In genomic region chr12:75783093-75783877, GRCh38 we compare ENCODE assay signal across 17 cellular contexts.
A peak's percentile ranks its signal among the peaks of the same experiment; 100 is the strongest.
DNase-seq lines count a peak whose midpoint lies in the region; ATAC-seq and TF ChIP-seq lines count a peak whose summit lies in the region.
"Had no signal": no experiment of that assay in that cellular context is flagged by ENCODE, and none has a peak within 500 bp of the region (broad histone marks: within the 10 kb centered on the region; RNA-seq: fewer than 3 reads in every experiment).

No MANE protein-coding gene starts in this region.

- H3K4me1 ChIP-seq in adrenal gland (replicated peaks in 1 of 2) (peaks cover 0 to 17% of the 10 kb centered on the region in 2 donors), tibial artery (peaks cover 0 to 53% (median 34%) of the 10 kb centered on the region in 4 donors)

- WGBS in adrenal gland, 4 donors = 51 to 72% (median 59%) methylated on average over 6 to 8 of the region's 8 CpGs

- no peak for TF ChIP-seq POLR2A in adrenal gland (IDR thresholded peaks at IDR 0.05)

- H3K4me3 ChIP-seq in adrenal gland (no peak overlapping the region), tibial artery (no peak overlapping the region)
- H3K4me3 ChIP-seq: GM23338 had no signal

- peak; percentile 46 for DNase-seq in DMS53 (lab: John Stamatoyannopoulos, UW)
- no peak for DNase-seq in DMS53 treated with DMSO at 0.1 percent for 48 hours (lab: John Stamatoyannopoulos, UW; ENCODE audit: unreplicated experiment)
- DNase-seq in adrenal gland = peak; percentile 37 to 70 (median 51)
- DNase-seq in left ventricle myocardium superior = no peak
- DNase-seq in tibial artery = peak in 1 of 2 donors; percentile 74
- DNase-seq in NCI-H2196 treated with DMSO at 0.1 percent for 48 hours (lab: John Stamatoyannopoulos, UW; ENCODE audit: unreplicated experiment) = no peak
- DNase-seq in NCI-H2227 treated with DMSO at 0.1 percent for 48 hours (lab: John Stamatoyannopoulos, UW) = no peak
- DNase-seq: activated CD8-positive, alpha-beta memory T cell treated with anti-CD3 and anti-CD28 coated beads, Interleukin-2, amount 50 U/mL, for 4 hours; activated naive CD4-positive, alpha-beta T cell treated with anti-CD3 and anti-CD28 coated beads for 36 hours; CD8-positive, alpha-beta T cell; NCI-H1105; NCI-H524; PC-3; stimulated activated CD4-positive, alpha-beta T cell treated with anti-CD3 and anti-CD28 coated beads, Interleukin-1b, Interleukin-23, amount 100 ng/mL, for 48 hours had no signal

- TF ChIP-seq CTCF in adrenal gland (IDR thresholded peaks at IDR 0.05) (no peak), tibial artery (IDR thresholded peaks at IDR 0.05) (no peak)

- H3K27ac ChIP-seq in adrenal gland (peak overlapping the region in 1 of 5 donors; percentile 23), tibial artery (peak overlapping the region; percentile 15 to 71)

- ATAC-seq in left ventricle myocardium superior = peak; percentile 69
- ATAC-seq in GM19035 (IDR thresholded peaks at IDR 0.05; ENCODE audit: unreplicated experiment) = no peak
- ATAC-seq: activated CD4-positive, CD25-positive, alpha-beta regulatory T cell treated with anti-CD3 and anti-CD28 coated beads, Interleukin-2, amount 50 U/mL, for 24 hours; CD8-positive, alpha-beta T cell; GM23338; PC-3 had no signal

- H3K9me3 ChIP-seq in adrenal gland (replicated peaks in 1 of 3) (no peaks in the 10 kb centered on the region), tibial artery (no peaks in the 10 kb centered on the region)

- intact Hi-C loops in adrenal gland (cut with DNase I) (no loop called here), left ventricle myocardium superior (cut with micrococcal nuclease) (no loop called here), tibial artery (cut with DNase I; ENCODE audit: low total_unique reads) (no loop called here)

- no peaks in the 10 kb centered on the region for H3K27me3 ChIP-seq in adrenal gland
- no peaks in the 10 kb centered on the region for H3K27me3 ChIP-seq in tibial artery

- H3K36me3 ChIP-seq in adrenal gland (replicated peaks in 1 of 2) (no peaks in the 10 kb centered on the region), tibial artery (no peaks in the 10 kb centered on the region)

Comparison
In these comparisons a context has a peak if more than half of its experiments do, and no peak if none do; other contexts are left out.
1. DNase-seq: peak in DMS53 (single experiment) and adrenal gland (7 of 7); none in DMS53 treated with DMSO at 0.1 percent for 48 hours (single experiment), left ventricle myocardium superior (single experiment), NCI-H2196 treated with DMSO at 0.1 percent for 48 hours (single experiment) and NCI-H2227 treated with DMSO at 0.1 percent for 48 hours (single experiment).